10 cellular contexts compared by ENCODE assay signal in genomic region chrX:137926090-137926489, GRCh38.
DNase-seq lines count a peak whose midpoint lies in the region; FAIRE-seq and TF ChIP-seq lines count a peak whose summit lies in the region.
"Had no signal": no experiment of that assay in that cellular context is flagged by ENCODE, and none has a peak within 500 bp of the region (broad histone marks: within the 10 kb centered on the region; RNA-seq: fewer than 3 reads in every experiment).

No MANE protein-coding gene starts in this region.

- DNase-seq in MCF 10A (ENCODE audit: unreplicated experiment): peak; percentile 30
- DNase-seq in breast epithelium (ENCODE audit: low spot score in 2 of 2): no peak
- peak; percentile 66 for DNase-seq in NCI-H748 (lab: John Stamatoyannopoulos, UW; ENCODE audit: unreplicated experiment)
- DNase-seq in endodermal cell: peak; percentile 65
- DNase-seq in urothelium cell line (ENCODE audit: low spot score): peak; percentile 4
- no peak for DNase-seq in CD1c-positive myeloid dendritic cell (ENCODE audit: extremely low spot score)
- no peak for DNase-seq in COLO668 (lab: John Stamatoyannopoulos, UW; ENCODE audit: unreplicated experiment)
- DNase-seq in ovary: no peak
- DNase-seq: heart left ventricle; naive thymus-derived CD8-positive, alpha-beta T cell had no signal

- no peak overlapping the region for H3K4me3 ChIP-seq in breast epithelium
- H3K4me3 ChIP-seq in endodermal cell (ENCODE audit: low read length): no peak overlapping the region
- H3K4me3 ChIP-seq in ovary: no peak overlapping the region
- H3K4me3 ChIP-seq: heart left ventricle had no signal

- H3K9me3 ChIP-seq in breast epithelium: no peaks in the 10 kb centered on the region
- no peaks in the 10 kb centered on the region for H3K9me3 ChIP-seq in endodermal cell (ENCODE audit: control insufficient read depth, low read length)
- H3K9me3 ChIP-seq in ovary: no peaks in the 10 kb centered on the region
- H3K9me3 ChIP-seq: heart left ventricle had no signal

- H3K9me3 Mint-ChIP-seq in MCF 10A (ENCODE audit: unreplicated experiment): peaks cover 5% of the 10 kb centered on the region
- H3K9me3 Mint-ChIP-seq in endodermal cell: peaks cover 10% of the 10 kb centered on the region
- H3K9me3 Mint-ChIP-seq: naive thymus-derived CD8-positive, alpha-beta T cell had no signal

- H3K27me3 ChIP-seq in breast epithelium (peaks cover 0 to 23% of the 10 kb centered on the region in 2 donors), endodermal cell (ENCODE audit: control insufficient read depth, insufficient read depth, low read length, poor library complexity, severe bottlenecking) (no peaks in the 10 kb centered on the region), ovary (no peaks in the 10 kb centered on the region)

- TF ChIP-seq POLR2A in breast epithelium (IDR thresholded peaks at IDR 0.05): no peak
- TF ChIP-seq POLR2A in ovary (IDR thresholded peaks at IDR 0.05): no peak

- BruUV-seq in MCF 10A (replicated peaks; lab: Mats Ljungman, UMichigan): no TSS peak

- H3K36me3 ChIP-seq in breast epithelium (no peaks in the 10 kb centered on the region), endodermal cell (ENCODE audit: control insufficient read depth, insufficient read depth, low read length) (no peaks in the 10 kb centered on the region), ovary (no peaks in the 10 kb centered on the region)
- H3K36me3 ChIP-seq: heart left ventricle had no signal

- H3K4me1 ChIP-seq in breast epithelium: no peaks in the 10 kb centered on the region
- peaks cover 3% of the 10 kb centered on the region for H3K4me1 ChIP-seq in endodermal cell (ENCODE audit: control insufficient read depth, insufficient read depth, low read length)
- no peaks in the 10 kb centered on the region for H3K4me1 ChIP-seq in ovary (ENCODE audit: insufficient read depth)
- H3K4me1 ChIP-seq: heart left ventricle had no signal

- intact Hi-C loops in MCF 10A (cut with micrococcal nuclease): loop anchor here (1.0 to 5.0 kb wide), 2 partner anchors 494 to 774 kb away; no protein-coding TSS in a partner anchor
- intact Hi-C loops in breast epithelium (cut with DNase I; ENCODE audit: low total_unique reads): loop anchor here (2.0 kb wide), 1 partner anchor 35 kb away; no protein-coding TSS in a partner anchor
- intact Hi-C loops in ovary (cut with DNase I): no loop called here

- 23% methylated on average over 1 of the region's 1 CpG; no CpG with 5 or more reads in 1 of the 2 experiments for WGBS in endodermal cell (ENCODE audit: insufficient coverage in 1 of 2, insufficient read length in 1 of 2), 2 experiments
- WGBS in ovary, 3 donors: 23 to 29% (median 27%) methylated on average over 1 of the region's 1 CpG

- H3K4me3 Mint-ChIP-seq in MCF 10A (ENCODE audit: unreplicated experiment): no peak overlapping the region
- H3K4me3 Mint-ChIP-seq in endodermal cell: no peak overlapping the region
- H3K4me3 Mint-ChIP-seq: naive thymus-derived CD8-positive, alpha-beta T cell had no signal

- H3K4me1 Mint-ChIP-seq in MCF 10A (ENCODE audit: insufficient read depth, unreplicated experiment): no peaks in the 10 kb centered on the region
- peaks cover 14% of the 10 kb centered on the region for H3K4me1 Mint-ChIP-seq in endodermal cell
- H3K4me1 Mint-ChIP-seq: naive thymus-derived CD8-positive, alpha-beta T cell had no signal

- H3K27ac Mint-ChIP-seq in MCF 10A (ENCODE audit: low read depth, unreplicated experiment) (no peak overlapping the region), endodermal cell (no peak overlapping the region)
- H3K27ac Mint-ChIP-seq: naive thymus-derived CD8-positive, alpha-beta T cell had no signal

- no peaks in the 10 kb centered on the region for H3K27me3 Mint-ChIP-seq in MCF 10A (ENCODE audit: insufficient read depth, unreplicated experiment)
- no peaks in the 10 kb centered on the region for H3K27me3 Mint-ChIP-seq in endodermal cell (ENCODE audit: insufficient read depth)

- TF ChIP-seq CTCF in MCF 10A (IDR thresholded peaks at IDR 0.05; ENCODE audit: unreplicated experiment) (peak; percentile 31), breast epithelium (IDR thresholded peaks at IDR 0.05) (no peak), endodermal cell (conservative IDR thresholded peaks at IDR 0.05) (peak; percentile 82), ovary (IDR thresholded peaks at IDR 0.05) (no peak)

- TF ChIP-seq EP300 in ovary (IDR thresholded peaks at IDR 0.05): no peak

- H3K27ac ChIP-seq in breast epithelium (no peak overlapping the region), endodermal cell (ENCODE audit: low read depth, low read length) (no peak overlapping the region), ovary (no peak overlapping the region)
- H3K27ac ChIP-seq: heart left ventricle had no signal

- H3K36me3 Mint-ChIP-seq in MCF 10A (ENCODE audit: insufficient read depth, unreplicated experiment): no peaks in the 10 kb centered on the region
- no peaks in the 10 kb centered on the region for H3K36me3 Mint-ChIP-seq in endodermal cell (ENCODE audit: low read depth)
- H3K36me3 Mint-ChIP-seq: naive thymus-derived CD8-positive, alpha-beta T cell had no signal

- H3K9ac ChIP-seq in endodermal cell (ENCODE audit: extremely low read depth, low read length, poor library complexity, severe bottlenecking): no peak overlapping the region

- FAIRE-seq in urothelium cell line (lab: Jason Lieb, UNC): no peak

- CTCF ChIA-PET in MCF 10A (lab: Yijun Ruan, JAX): interaction anchor here (0.6 to 4.0 kb wide), 17 partner anchors 9 to 978 kb away, joined by 3 to 52 read pairs (median 4); no protein-coding TSS in a partner anchor

- POLR2A ChIA-PET in MCF 10A (lab: Yijun Ruan, JAX): interaction anchor here (1.2 kb wide), 1 partner anchor 10 kb away, joined by 5 read pairs; no protein-coding TSS in a partner anchor

Comparison
In these comparisons a context has a peak if more than half of its experiments do, and no peak if none do; other contexts are left out.
1. DNase-seq: peak in MCF 10A (single experiment), NCI-H748 (single experiment), endodermal cell (single experiment) and urothelium cell line (single experiment); none in breast epithelium (0 of 2), CD1c-positive myeloid dendritic cell (single experiment), COLO668 (single experiment) and ovary (0 of 5).
2. CTCF ChIP-seq: peak in MCF 10A (single experiment) and endodermal cell (single experiment); none in breast epithelium (0 of 3) and ovary (0 of 3).
3. intact Hi-C loops: an anchor here in MCF 10A (1.0 to 5.0 kb wide) and breast epithelium (2.0 kb wide); none called in ovary.